In genomic region chr5:142938201-142938600, GRCh38 we compare ENCODE assay signal across 15 cellular contexts.
A peak's percentile ranks its signal among the peaks of the same experiment; 100 is the strongest.
DNase-seq lines count a peak whose midpoint lies in the region; ATAC-seq and TF ChIP-seq lines count a peak whose summit lies in the region.
"Had no signal": no experiment of that assay in that cellular context is flagged by ENCODE, and none has a peak within 500 bp of the region (broad histone marks: within the 10 kb centered on the region; RNA-seq: fewer than 3 reads in every experiment).

No MANE protein-coding gene starts in this region.

- peak overlapping the region in 1 of 2 experiments; percentile 47; a peak in 1 of 4 replicates for H3K27ac ChIP-seq in SK-N-SH (ENCODE audit: low read depth in 2 of 2, low read length in 1 of 2)
- H3K27ac ChIP-seq: BLaER1 had no signal

- ATAC-seq in SK-N-SH treated with all-trans-retinoic acid at 6 μM for 48 hours (no peak; the same call in 1 of the 3 replicates), sciatic nerve (peak; percentile 61), GM19452 (IDR thresholded peaks at IDR 0.05; ENCODE audit: unreplicated experiment) (no peak)
- no peak for ATAC-seq in central memory CD8-positive, alpha-beta T cell (replicated peaks; ENCODE audit: extremely low read depth, poor library complexity, severe bottlenecking)
- ATAC-seq in activated CD4-positive, CD25-positive, alpha-beta regulatory T cell treated with anti-CD3 and anti-CD28 coated beads, Interleukin-2, amount 50 U/mL, for 24 hours, result no peak
- ATAC-seq: CD8-positive, alpha-beta T cell had no signal

- intact Hi-C loops in sciatic nerve (cut with DNase I), result no loop called here

- H3K9me3 Mint-ChIP-seq in central memory CD8-positive, alpha-beta T cell, result no peaks in the 10 kb centered on the region
- H3K9me3 Mint-ChIP-seq in immature natural killer cell, result no peaks in the 10 kb centered on the region
- H3K9me3 Mint-ChIP-seq: CD8-positive, alpha-beta T cell had no signal

- H3K27me3 Mint-ChIP-seq in central memory CD8-positive, alpha-beta T cell, result no peaks in the 10 kb centered on the region
- H3K27me3 Mint-ChIP-seq in immature natural killer cell (ENCODE audit: low read depth in 3 of 3), result peaks cover 1 to 6% (median 2%) of the 10 kb centered on the region in 3 donors

- H3K4me1 ChIP-seq in SK-N-SH (ENCODE audit: control insufficient read depth in 1 of 2, insufficient read depth in 2 of 2, low read depth in 1 of 2, low read length in 1 of 2), result peaks cover 8 to 28% of the 10 kb centered on the region in 2 experiments

- TF ChIP-seq RAD21 in SK-N-SH (IDR thresholded peaks at IDR 0.05; ENCODE audit: low read length), result no peak

- TF ChIP-seq CTCF in SK-N-SH (IDR thresholded peaks at IDR 0.05), result no peak

- no peaks in the 10 kb centered on the region for H3K9me3 ChIP-seq in SK-N-SH

- no peak overlapping the region for H2AFZ ChIP-seq in SK-N-SH (ENCODE audit: low read depth)

- H3K27ac Mint-ChIP-seq in central memory CD8-positive, alpha-beta T cell (ENCODE audit: low read depth), result peak overlapping the region; percentile 57
- H3K27ac Mint-ChIP-seq in immature natural killer cell, result peak overlapping the region in 4 of 6 donors; percentile 9 to 68 (median 46)
- H3K27ac Mint-ChIP-seq: CD8-positive, alpha-beta T cell had no signal

- CTCF ChIA-PET in SK-N-SH (lab: Yijun Ruan, JAX), result interaction anchor here (1.2 to 1.5 kb wide), 3 partner anchors 12 to 465 kb away, joined by 4 to 5 read pairs (median 5); partner anchors contain the start of gene NR3C1

- no peaks in the 10 kb centered on the region for H3K79me2 ChIP-seq in SK-N-SH (ENCODE audit: insufficient read depth)

- WGBS in SK-N-SH (ENCODE audit: low lambda C conversion rate), result 75% methylated on average over 2 of the region's 2 CpGs

- no peak for TF ChIP-seq EP300 in SK-N-SH (IDR thresholded peaks at IDR 0.05; ENCODE audit: borderline replicate concordance in 1 of 2, low read depth in 1 of 2, low read length in 1 of 2)

- peaks cover 62% of the 10 kb centered on the region for H3K4me1 Mint-ChIP-seq in central memory CD8-positive, alpha-beta T cell
- H3K4me1 Mint-ChIP-seq in immature natural killer cell, result peaks cover 79 to 96% of the 10 kb centered on the region in 2 donors

- H3K4me3 Mint-ChIP-seq in central memory CD8-positive, alpha-beta T cell, result no peak overlapping the region
- H3K4me3 Mint-ChIP-seq in immature natural killer cell, result no peak overlapping the region
- H3K4me3 Mint-ChIP-seq: CD8-positive, alpha-beta T cell had no signal

- peaks cover 3% of the 10 kb centered on the region for H3F3A ChIP-seq in SK-N-SH (replicated peaks; ENCODE audit: insufficient read depth)

- peak overlapping the region; percentile 13; the same call in 1 of the 2 replicates for H3K4me2 ChIP-seq in SK-N-SH
- H3K4me2 ChIP-seq: BLaER1 had no signal

- peaks cover 6% of the 10 kb centered on the region for H3K36me3 Mint-ChIP-seq in central memory CD8-positive, alpha-beta T cell (ENCODE audit: insufficient read depth)
- H3K36me3 Mint-ChIP-seq in immature natural killer cell, result peaks cover 8 to 30% (median 27%) of the 10 kb centered on the region in 3 donors

- no peaks in the 10 kb centered on the region for H3K27me3 ChIP-seq in SK-N-SH (ENCODE audit: insufficient read depth)
- H3K27me3 ChIP-seq: BLaER1 had no signal

- no peaks in the 10 kb centered on the region for H4K20me1 ChIP-seq in SK-N-SH (ENCODE audit: insufficient read depth)
- H4K20me1 ChIP-seq: BLaER1 had no signal

- POLR2A ChIA-PET in SK-N-SH (lab: Yijun Ruan, JAX), result no interaction called here

- no peaks in the 10 kb centered on the region for H3K9me2 ChIP-seq in SK-N-SH

- H3K9ac ChIP-seq in SK-N-SH, result no peak overlapping the region
- H3K9ac ChIP-seq: BLaER1 had no signal

- no peak for DNase-seq in SK-N-SH
- no peak for DNase-seq in central memory CD8-positive, alpha-beta T cell (ENCODE audit: low spot score in 2 of 2)
- DNase-seq in immature natural killer cell, result no peak
- no peak for DNase-seq in sciatic nerve (ENCODE audit: low spot score)
- no peak for DNase-seq in kidney tubule cell (ENCODE audit: low spot score)
- DNase-seq: 8988T; CD8-positive, alpha-beta T cell; GF-D8; NCI-H1417; NCI-H1930; NCI-H2171 had no signal

- H3K4me3 ChIP-seq in SK-N-SH (ENCODE audit: low read depth in 2 of 2, low read length in 1 of 2), result no peak overlapping the region
- H3K4me3 ChIP-seq: BLaER1 had no signal

- H3K36me3 ChIP-seq in SK-N-SH (replicated peaks in 1 of 2; ENCODE audit: control insufficient read depth in 1 of 2, insufficient read depth in 2 of 2, low read length in 1 of 2), result peaks cover 0 to 10% of the 10 kb centered on the region in 2 experiments
- H3K36me3 ChIP-seq: BLaER1 had no signal

TF ChIP-seq in SK-N-SH, 30 proteins besides CTCF, POLR2A, EP300 and RAD21:
- TF ChIP-seq ZBTB33 (IDR thresholded peaks at IDR 0.05; ENCODE audit: borderline replicate concordance, low read depth), result no peak
- TF ChIP-seq PBX3 (IDR thresholded peaks at IDR 0.05), result peak; percentile 14; the same call in 1 of the 2 replicates
- TF ChIP-seq FOXM1 (IDR thresholded peaks at IDR 0.05; ENCODE audit: low read depth), result no peak
- 0 out of 2 replicates have a peak, but pooled peaks have one; percentile 23 for TF ChIP-seq TCF12 (IDR thresholded peaks at IDR 0.05)
- TF ChIP-seq JUND (IDR thresholded peaks at IDR 0.05), result 0 out of 2 replicates have a peak, but pooled peaks have one; percentile 5

TF ChIP-seq in SK-N-SH treated with all-trans-retinoic acid at 6 μM for 48 hours, 23 proteins besides CTCF, POLR2A, EP300 and RAD21:
- TF ChIP-seq ZFP30 (CRISPR knock-in tag; IDR thresholded peaks at IDR 0.05) (no peak), RARB (CRISPR knock-in tag; IDR thresholded peaks at IDR 0.05) (no peak), ZFP3 (CRISPR knock-in tag; IDR thresholded peaks at IDR 0.05) (no peak), TOX (CRISPR knock-in tag; IDR thresholded peaks at IDR 0.05; ENCODE audit: borderline replicate concordance) (no peak), ISL1 (CRISPR knock-in tag; IDR thresholded peaks at IDR 0.05) (no peak), PATZ1 (CRISPR knock-in tag; IDR thresholded peaks at IDR 0.05; ENCODE audit: borderline replicate concordance) (no peak), CREB5 (CRISPR knock-in tag; IDR thresholded peaks at IDR 0.05; ENCODE audit: low read depth) (no peak), OSR1 (CRISPR knock-in tag; IDR thresholded peaks at IDR 0.05) (no peak)
